In genomic region chr11:109326781-109327180, GRCh38 we compare ENCODE assay signal across 23 cellular contexts.
"Had no signal": no experiment of that assay in that cellular context is flagged by ENCODE, and none has a peak within 500 bp of the region (broad histone marks: within the 10 kb centered on the region; RNA-seq: fewer than 3 reads in every experiment).

No MANE protein-coding gene starts in this region.

- H3K4me1 ChIP-seq: SJCRH30 had no signal

- ATAC-seq: HepG2, Panc1, PC-3, SK-N-SH treated with all-trans-retinoic acid at 6 μM for 48 hours had no signal

- H3K27me3 ChIP-seq: MG63, SJCRH30 had no signal

- H3K27ac ChIP-seq: RWPE1, SJCRH30 had no signal

- H3K9me3 ChIP-seq: MG63, SJCRH30 had no signal

- DNase-seq: IMR-90, Karpas-422, KG1, MG63, NCI-H1048, NCI-H1105, NCI-H1417, NCI-H1436 treated with DMSO at 0.1 percent for 48 hours, NCI-H187, NCI-H2029, NCI-H2081 treated with DMSO at 0.1 percent for 48 hours, NCI-H2171, NCI-H345, NCI-H524, NCI-H69, NCI-H774, PC-3, SHP77 treated with DMSO at 0.1 percent for 48 hours, SJCRH30 had no signal

- H3K4me3 ChIP-seq: MG63, SJCRH30 had no signal

- H3K36me3 ChIP-seq: MG63, SJCRH30 had no signal
